ENCODE assay signal across 8 cellular contexts in the genomic region with DNA sequence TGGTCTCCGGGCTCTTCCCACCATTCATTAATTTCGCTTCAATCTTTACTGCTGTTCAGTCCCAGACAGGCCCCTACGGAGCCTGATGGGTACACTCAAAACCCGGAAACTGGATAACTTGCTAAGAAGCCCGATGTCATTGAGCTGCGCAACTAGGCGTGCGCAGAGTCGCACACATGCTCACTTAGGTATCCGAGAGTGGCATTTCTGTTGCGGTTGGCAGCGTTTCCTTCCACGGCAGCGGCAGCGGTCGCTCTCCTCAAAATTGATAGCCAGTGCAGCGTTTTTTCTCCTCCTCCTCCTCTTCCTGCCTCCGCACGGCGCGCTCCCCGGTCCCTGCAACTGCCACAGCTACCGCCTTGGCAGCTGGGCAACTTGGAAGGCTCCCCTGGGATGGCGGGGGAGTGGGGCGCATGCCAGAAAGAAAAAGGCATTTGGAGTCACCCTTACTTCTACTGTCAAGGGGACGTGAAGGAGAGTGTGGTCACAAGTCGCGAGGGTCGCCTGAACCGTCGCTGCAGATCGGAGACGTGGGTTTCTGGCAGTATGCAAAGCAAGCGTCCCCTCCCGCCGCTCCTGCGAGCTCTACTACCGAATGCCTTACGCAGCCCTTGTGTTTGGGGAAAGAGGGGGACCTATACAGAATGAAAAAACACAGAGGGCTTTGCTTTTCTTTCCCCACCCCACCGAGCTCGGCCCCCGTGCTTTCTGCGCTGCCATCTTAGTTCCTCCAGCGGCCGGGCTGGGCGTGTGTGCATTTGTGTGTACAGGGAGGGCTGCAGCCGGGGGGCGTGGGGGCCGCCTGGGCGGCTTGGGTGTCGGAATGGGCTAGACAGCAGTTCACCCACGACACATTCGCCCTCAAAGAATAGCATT. TPM values are rescaled to one million over a fixed set of nuclear protein-coding genes. Genes with fewer than 3 reads are reported as not detected.
DNase-seq lines count a peak whose midpoint lies in the region; ATAC-seq, FAIRE-seq and TF ChIP-seq lines count a peak whose summit lies in the region.

No MANE protein-coding gene starts in this region.

- peak overlapping the region; percentile 91 for H3K4me2 ChIP-seq in smooth muscle cell

- WGBS in smooth muscle cell (ENCODE audit: low lambda C conversion rate), result 1% methylated on average over 53 of the region's 53 CpGs

- ATAC-seq in GM18907 (IDR thresholded peaks at IDR 0.05; ENCODE audit: unreplicated experiment) (peak; percentile 71), HG03139 (IDR thresholded peaks at IDR 0.05; ENCODE audit: unreplicated experiment) (peak; percentile 55)

- peaks cover 23% of the 10 kb centered on the region for H3K79me2 ChIP-seq in smooth muscle cell (ENCODE audit: low read depth)

- peak overlapping the region; percentile 58 for H3K27ac ChIP-seq in AG04450 (ENCODE audit: low read depth, low read length)
- peak overlapping the region; percentile 60 for H3K27ac ChIP-seq in WERI-Rb-1
- peak overlapping the region; percentile 58 for H3K27ac ChIP-seq in smooth muscle cell (ENCODE audit: low read depth)

- FAIRE-seq in bronchial epithelial cell (lab: Jason Lieb, UNC), result no peak

- no peaks in the 10 kb centered on the region for H3F3A ChIP-seq in smooth muscle cell (ENCODE audit: low read depth)

- TF ChIP-seq CTCF in AG04450 (IDR thresholded peaks at IDR 0.05; ENCODE audit: low read depth, low read length) (no peak), WERI-Rb-1 (IDR thresholded peaks at IDR 0.05; ENCODE audit: low read depth, low read length) (no peak), bronchial epithelial cell (IDR thresholded peaks at IDR 0.05; ENCODE audit: insufficient read depth, low read length, severe bottlenecking) (no peak), smooth muscle cell (IDR thresholded peaks at IDR 0.05; ENCODE audit: borderline replicate concordance, insufficient read depth, poor library complexity, severe bottlenecking) (no peak)

- H3K27ac Mint-ChIP-seq in immature natural killer cell, result peak overlapping the region; percentile 82 to 99 (median 94)

- DNase-seq in AG04450 (ENCODE audit: low read depth, low spot score), result peak; percentile 89
- DNase-seq in NCI-H2196 treated with DMSO at 0.1 percent for 48 hours (lab: John Stamatoyannopoulos, UW; ENCODE audit: unreplicated experiment), result peak; percentile 57
- peak; percentile 75 for DNase-seq in WERI-Rb-1
- peak; percentile 88 for DNase-seq in bronchial epithelial cell (ENCODE audit: low read depth)
- peak; percentile 89 to 92 (median 90) for DNase-seq in immature natural killer cell
- peak; percentile 59 for DNase-seq in smooth muscle cell (lab: John Stamatoyannopoulos, UW; ENCODE audit: unreplicated experiment)

- CTCF ChIA-PET in AG04450 (lab: Charles Lee), result interaction anchor here (0.9 to 2.0 kb wide), 2 partner anchors 13 to 149 kb away, joined by 3 to 14 read pairs; no protein-coding TSS in a partner anchor

- H3K9ac ChIP-seq in smooth muscle cell (ENCODE audit: low read depth), result peak overlapping the region; percentile 39

- peak overlapping the region; percentile 90 to 99 (median 91) for H3K4me3 Mint-ChIP-seq in immature natural killer cell

- H4K20me1 ChIP-seq in smooth muscle cell (ENCODE audit: low read depth), result peaks cover 20% of the 10 kb centered on the region

- peak overlapping the region; percentile 95 for H2AFZ ChIP-seq in smooth muscle cell (ENCODE audit: low read depth)

- peaks cover 50 to 57% of the 10 kb centered on the region in 2 donors for H3K4me1 Mint-ChIP-seq in immature natural killer cell

- H3K27me3 ChIP-seq in AG04450 (ENCODE audit: control insufficient read depth, insufficient read depth, low read length) (no peaks in the 10 kb centered on the region), WERI-Rb-1 (ENCODE audit: insufficient read depth, low read depth, severe bottlenecking) (no peaks in the 10 kb centered on the region), bronchial epithelial cell (ENCODE audit: control insufficient read depth, insufficient read depth, low read length) (no peaks in the 10 kb centered on the region), smooth muscle cell (ENCODE audit: low read depth) (no peaks in the 10 kb centered on the region)

- H3K36me3 ChIP-seq in WERI-Rb-1, result no peaks in the 10 kb centered on the region
- no peaks in the 10 kb centered on the region for H3K36me3 ChIP-seq in bronchial epithelial cell (ENCODE audit: control insufficient read depth, insufficient read depth, low read length)
- H3K36me3 ChIP-seq in smooth muscle cell (ENCODE audit: low read depth), result no peaks in the 10 kb centered on the region

- H3K9me3 ChIP-seq in AG04450 (ENCODE audit: control insufficient read depth, insufficient read depth, low read length), result no peaks in the 10 kb centered on the region
- H3K9me3 ChIP-seq in WERI-Rb-1 (ENCODE audit: severe bottlenecking), result no peaks in the 10 kb centered on the region
- H3K9me3 ChIP-seq in smooth muscle cell (replicated peaks; ENCODE audit: low read depth), result no peaks in the 10 kb centered on the region

- H3K9me3 Mint-ChIP-seq in immature natural killer cell, result no peaks in the 10 kb centered on the region

- H3K4me1 ChIP-seq in smooth muscle cell (ENCODE audit: low read depth), result peaks cover 21% of the 10 kb centered on the region

- POLR2A ChIA-PET in AG04450 (lab: Yijun Ruan, JAX), result no interaction called here

- H3K4me3 ChIP-seq in AG04450 (ENCODE audit: low read depth, low read length), result peak overlapping the region; percentile 87
- peak overlapping the region; percentile 78 for H3K4me3 ChIP-seq in WERI-Rb-1 (ENCODE audit: low read depth, low read length)
- peak overlapping the region; percentile 88 for H3K4me3 ChIP-seq in bronchial epithelial cell (ENCODE audit: low read depth, low read length)
- H3K4me3 ChIP-seq in smooth muscle cell, result peak overlapping the region; percentile 82

- H3K36me3 Mint-ChIP-seq in immature natural killer cell, result no peaks in the 10 kb centered on the region

- peaks cover 18 to 33% (median 20%) of the 10 kb centered on the region in 3 donors for H3K27me3 Mint-ChIP-seq in immature natural killer cell (ENCODE audit: low read depth in 3 of 3)

RNA-seq across cellular contexts. Expression of a gene that starts 2.5 kb away (rescaled TPM):
- polyA plus RNA-seq in AG04450 (2011; rRNA removed) (49.4 and 51.2 TPM in 2 replicates), immature natural killer cell (10 to 100 TPM in 2 of 3 donors, 1 to 10 TPM in 1; 7.6 to 44.0 (median 18.6) TPM), smooth muscle cell (20.1 and 33.6 TPM in 2 replicates)
- polyA minus RNA-seq in AG04450 (2011; rRNA and poly(A)+ RNA removed), result 110 and 128 TPM in 2 replicates
- total RNA-seq in bronchial epithelial cell (37.4 and 50.2 TPM in 2 replicates), smooth muscle cell (61.0 and 62.0 TPM in 2 replicates)

Comparison
In these comparisons a context has a peak if more than half of its experiments do, and no peak if none do; other contexts are left out.
1. Peak in every context shown above with its lines: DNase-seq, ATAC-seq, H3K4me3 ChIP-seq and H3K27ac ChIP-seq.